1 cellular context compared by ENCODE assay signal in genomic region chr9:1938675-1939170, GRCh38.
TF ChIP-seq lines count a peak whose summit lies in the region.

No MANE protein-coding gene starts in this region.

TF ChIP-seq in GM12878, 131 proteins besides CTCF, POLR2A, EP300 and RAD21 (continued from another document and continues in another):
- TF ChIP-seq ZNF592 (IDR thresholded peaks at IDR 0.05): no peak
- TF ChIP-seq, protein P1, sequence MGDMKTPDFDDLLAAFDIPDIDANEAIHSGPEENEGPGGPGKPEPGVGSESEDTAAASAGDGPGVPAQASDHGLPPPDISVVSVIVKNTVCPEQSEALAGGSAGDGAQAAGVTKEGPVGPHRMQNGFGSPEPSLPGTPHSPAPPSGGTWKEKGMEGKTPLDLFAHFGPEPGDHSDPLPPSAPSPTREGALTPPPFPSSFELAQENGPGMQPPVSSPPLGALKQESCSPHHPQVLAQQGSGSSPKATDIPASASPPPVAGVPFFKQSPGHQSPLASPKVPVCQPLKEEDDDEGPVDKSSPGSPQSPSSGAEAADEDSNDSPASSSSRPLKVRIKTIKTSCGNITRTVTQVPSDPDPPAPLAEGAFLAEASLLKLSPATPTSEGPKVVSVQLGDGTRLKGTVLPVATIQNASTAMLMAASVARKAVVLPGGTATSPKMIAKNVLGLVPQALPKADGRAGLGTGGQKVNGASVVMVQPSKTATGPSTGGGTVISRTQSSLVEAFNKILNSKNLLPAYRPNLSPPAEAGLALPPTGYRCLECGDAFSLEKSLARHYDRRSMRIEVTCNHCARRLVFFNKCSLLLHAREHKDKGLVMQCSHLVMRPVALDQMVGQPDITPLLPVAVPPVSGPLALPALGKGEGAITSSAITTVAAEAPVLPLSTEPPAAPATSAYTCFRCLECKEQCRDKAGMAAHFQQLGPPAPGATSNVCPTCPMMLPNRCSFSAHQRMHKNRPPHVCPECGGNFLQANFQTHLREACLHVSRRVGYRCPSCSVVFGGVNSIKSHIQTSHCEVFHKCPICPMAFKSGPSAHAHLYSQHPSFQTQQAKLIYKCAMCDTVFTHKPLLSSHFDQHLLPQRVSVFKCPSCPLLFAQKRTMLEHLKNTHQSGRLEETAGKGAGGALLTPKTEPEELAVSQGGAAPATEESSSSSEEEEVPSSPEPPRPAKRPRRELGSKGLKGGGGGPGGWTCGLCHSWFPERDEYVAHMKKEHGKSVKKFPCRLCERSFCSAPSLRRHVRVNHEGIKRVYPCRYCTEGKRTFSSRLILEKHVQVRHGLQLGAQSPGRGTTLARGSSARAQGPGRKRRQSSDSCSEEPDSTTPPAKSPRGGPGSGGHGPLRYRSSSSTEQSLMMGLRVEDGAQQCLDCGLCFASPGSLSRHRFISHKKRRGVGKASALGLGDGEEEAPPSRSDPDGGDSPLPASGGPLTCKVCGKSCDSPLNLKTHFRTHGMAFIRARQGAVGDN (IDR thresholded peaks at IDR 0.05): peak; percentile 65
- no peak for TF ChIP-seq NR2C2 (IDR thresholded peaks at IDR 0.05; ENCODE audit: borderline replicate concordance, control insufficient read depth, insufficient read length, low read depth)
- TF ChIP-seq HCFC1 (IDR thresholded peaks at IDR 0.05; ENCODE audit: low read length): no peak
- peak; percentile 12; the same call in 1 of the 2 replicates for TF ChIP-seq CBFB (IDR thresholded peaks at IDR 0.05; ENCODE audit: low read depth)
- TF ChIP-seq PML (IDR thresholded peaks at IDR 0.05; ENCODE audit: low read length): no peak; the same call in 1 of the 2 replicates
- peak; percentile 68 for TF ChIP-seq TCF7 (IDR thresholded peaks at IDR 0.05; ENCODE audit: borderline replicate concordance)
- no peak for TF ChIP-seq ESRRA (IDR thresholded peaks at IDR 0.05; ENCODE audit: low read length)
- TF ChIP-seq EGR1 (IDR thresholded peaks at IDR 0.05; ENCODE audit: borderline replicate concordance in 1 of 2, low read depth in 2 of 2, low read length in 2 of 2): no peak
- TF ChIP-seq, protein P2, sequence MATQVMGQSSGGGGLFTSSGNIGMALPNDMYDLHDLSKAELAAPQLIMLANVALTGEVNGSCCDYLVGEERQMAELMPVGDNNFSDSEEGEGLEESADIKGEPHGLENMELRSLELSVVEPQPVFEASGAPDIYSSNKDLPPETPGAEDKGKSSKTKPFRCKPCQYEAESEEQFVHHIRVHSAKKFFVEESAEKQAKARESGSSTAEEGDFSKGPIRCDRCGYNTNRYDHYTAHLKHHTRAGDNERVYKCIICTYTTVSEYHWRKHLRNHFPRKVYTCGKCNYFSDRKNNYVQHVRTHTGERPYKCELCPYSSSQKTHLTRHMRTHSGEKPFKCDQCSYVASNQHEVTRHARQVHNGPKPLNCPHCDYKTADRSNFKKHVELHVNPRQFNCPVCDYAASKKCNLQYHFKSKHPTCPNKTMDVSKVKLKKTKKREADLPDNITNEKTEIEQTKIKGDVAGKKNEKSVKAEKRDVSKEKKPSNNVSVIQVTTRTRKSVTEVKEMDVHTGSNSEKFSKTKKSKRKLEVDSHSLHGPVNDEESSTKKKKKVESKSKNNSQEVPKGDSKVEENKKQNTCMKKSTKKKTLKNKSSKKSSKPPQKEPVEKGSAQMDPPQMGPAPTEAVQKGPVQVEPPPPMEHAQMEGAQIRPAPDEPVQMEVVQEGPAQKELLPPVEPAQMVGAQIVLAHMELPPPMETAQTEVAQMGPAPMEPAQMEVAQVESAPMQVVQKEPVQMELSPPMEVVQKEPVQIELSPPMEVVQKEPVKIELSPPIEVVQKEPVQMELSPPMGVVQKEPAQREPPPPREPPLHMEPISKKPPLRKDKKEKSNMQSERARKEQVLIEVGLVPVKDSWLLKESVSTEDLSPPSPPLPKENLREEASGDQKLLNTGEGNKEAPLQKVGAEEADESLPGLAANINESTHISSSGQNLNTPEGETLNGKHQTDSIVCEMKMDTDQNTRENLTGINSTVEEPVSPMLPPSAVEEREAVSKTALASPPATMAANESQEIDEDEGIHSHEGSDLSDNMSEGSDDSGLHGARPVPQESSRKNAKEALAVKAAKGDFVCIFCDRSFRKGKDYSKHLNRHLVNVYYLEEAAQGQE (IDR thresholded peaks at IDR 0.05; ENCODE audit: low read depth, low read length): no peak
- TF ChIP-seq ATF7 (IDR thresholded peaks at IDR 0.05; ENCODE audit: low read depth): peak; percentile 15; the same call in 1 of the 2 replicates
- TF ChIP-seq IKZF1 (conservative IDR thresholded peaks at IDR 0.05): 0 out of 2 replicates have a peak, but pooled peaks have one; percentile 58
- TF ChIP-seq EED (IDR thresholded peaks at IDR 0.05; ENCODE audit: low read depth): peak; percentile 71; the same call in 1 of the 2 replicates
- TF ChIP-seq ZSCAN29 (IDR thresholded peaks at IDR 0.05): no peak
- TF ChIP-seq, protein P3, sequence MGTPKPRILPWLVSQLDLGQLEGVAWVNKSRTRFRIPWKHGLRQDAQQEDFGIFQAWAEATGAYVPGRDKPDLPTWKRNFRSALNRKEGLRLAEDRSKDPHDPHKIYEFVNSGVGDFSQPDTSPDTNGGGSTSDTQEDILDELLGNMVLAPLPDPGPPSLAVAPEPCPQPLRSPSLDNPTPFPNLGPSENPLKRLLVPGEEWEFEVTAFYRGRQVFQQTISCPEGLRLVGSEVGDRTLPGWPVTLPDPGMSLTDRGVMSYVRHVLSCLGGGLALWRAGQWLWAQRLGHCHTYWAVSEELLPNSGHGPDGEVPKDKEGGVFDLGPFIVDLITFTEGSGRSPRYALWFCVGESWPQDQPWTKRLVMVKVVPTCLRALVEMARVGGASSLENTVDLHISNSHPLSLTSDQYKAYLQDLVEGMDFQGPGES (IDR thresholded peaks at IDR 0.05): no peak
- peak; percentile 51; the same call in 1 of the 2 replicates for TF ChIP-seq NBN (IDR thresholded peaks at IDR 0.05)
- TF ChIP-seq IRF4 (IDR thresholded peaks at IDR 0.05; ENCODE audit: low read depth, low read length): peak; percentile 54; the same call in 1 of the 2 replicates
- TF ChIP-seq RFX5 (IDR thresholded peaks at IDR 0.05; ENCODE audit: low read depth, low read length): no peak
- TF ChIP-seq MYB (IDR thresholded peaks at IDR 0.05; ENCODE audit: borderline replicate concordance, low read depth, low read length): 0 out of 2 replicates have a peak, but pooled peaks have one; percentile 20
- TF ChIP-seq MEF2A (IDR thresholded peaks at IDR 0.05; ENCODE audit: insufficient read depth, low read depth, low read length): peak; percentile 66; the same call in 1 of the 2 replicates
- no peak for TF ChIP-seq ELK1 (IDR thresholded peaks at IDR 0.05; ENCODE audit: low read depth, low read length)
- no peak for TF ChIP-seq SIN3A (IDR thresholded peaks at IDR 0.05; ENCODE audit: low read depth, low read length)
- 0 out of 2 replicates have a peak, but pooled peaks have one; percentile 32 for TF ChIP-seq SMAD5 (IDR thresholded peaks at IDR 0.05; ENCODE audit: low read depth)
- TF ChIP-seq NFIC (IDR thresholded peaks at IDR 0.05; ENCODE audit: low read depth, low read length): peak; percentile 57; the same call in 1 of the 2 replicates
- 0 out of 2 replicates have a peak, but pooled peaks have one; percentile 24 for TF ChIP-seq POLR2AphosphoS2 (IDR thresholded peaks at IDR 0.05; ENCODE audit: low read depth, low read length)
- peak; percentile 74 for TF ChIP-seq TCF12 (IDR thresholded peaks at IDR 0.05; ENCODE audit: low read depth, low read length)
- no peak for TF ChIP-seq CUX1 (IDR thresholded peaks at IDR 0.05; ENCODE audit: insufficient replicate concordance, low read depth, low read length)
- no peak; the same call in 1 of the 2 replicates for TF ChIP-seq FOXM1 (IDR thresholded peaks at IDR 0.05; ENCODE audit: low read depth, low read length)
- TF ChIP-seq CEBPZ (IDR thresholded peaks at IDR 0.05; ENCODE audit: low read depth, low read length): no peak
- TF ChIP-seq GATAD2B (conservative IDR thresholded peaks at IDR 0.05; ENCODE audit: low read depth): 0 out of 2 replicates have a peak, but pooled peaks have one; percentile 13
- TF ChIP-seq ASH2L (IDR thresholded peaks at IDR 0.05; ENCODE audit: borderline replicate concordance, low read depth): no peak
- TF ChIP-seq BMI1 (IDR thresholded peaks at IDR 0.05; ENCODE audit: borderline replicate concordance): no peak
- no peak for TF ChIP-seq NR2C1 (IDR thresholded peaks at IDR 0.05)
